Comparison of ENCODE assay signal across 16 cellular contexts in genomic region chr17:44192750-44193149, GRCh38. TPM values are rescaled to one million over a fixed set of nuclear protein-coding genes. Genes with fewer than 3 reads are reported as not detected.
DNase-seq lines count a peak whose midpoint lies in the region; ATAC-seq and TF ChIP-seq lines count a peak whose summit lies in the region.
"Had no signal": no experiment of that assay in that cellular context is flagged by ENCODE, and none has a peak within 500 bp of the region (broad histone marks: within the 10 kb centered on the region; RNA-seq: fewer than 3 reads in every experiment).

No MANE protein-coding gene starts in this region.

- ATAC-seq in naive thymus-derived CD4-positive, alpha-beta T cell, result peak; percentile 22
- ATAC-seq: foreskin keratinocyte had no signal

- intact Hi-C loops in naive thymus-derived CD4-positive, alpha-beta T cell (cut with micrococcal nuclease), result no loop called here
- intact Hi-C loops in OCI-LY7 (cut with micrococcal nuclease; ENCODE audit: unreplicated experiment), result no loop called here

- no peaks in the 10 kb centered on the region for H3K27me3 ChIP-seq in naive thymus-derived CD4-positive, alpha-beta T cell (ENCODE audit: control insufficient read depth in 2 of 2, insufficient read depth in 2 of 2, low read length in 2 of 2)
- H3K27me3 ChIP-seq: foreskin keratinocyte, SJSA1, testis had no signal

- no peak for TF ChIP-seq CTCF in brain (conservative IDR thresholded peaks at IDR 0.05)
- no peak for TF ChIP-seq CTCF in OCI-LY7 (conservative IDR thresholded peaks at IDR 0.05; ENCODE audit: low read length)

- H3K27me3 Mint-ChIP-seq in activated naive CD4-positive, alpha-beta T cell treated with anti-CD3 and anti-CD28 coated beads, Interleukin-2, amount 50 U/mL, for 24 hours, result no peaks in the 10 kb centered on the region
- no peaks in the 10 kb centered on the region for H3K27me3 Mint-ChIP-seq in brain
- H3K27me3 Mint-ChIP-seq in naive thymus-derived CD4-positive, alpha-beta T cell, result no peaks in the 10 kb centered on the region
- H3K27me3 Mint-ChIP-seq: naive B cell had no signal

- no peaks in the 10 kb centered on the region for H4K20me1 ChIP-seq in OCI-LY7 (ENCODE audit: insufficient read depth, low read length)

- H3K36me3 Mint-ChIP-seq in activated naive CD4-positive, alpha-beta T cell treated with anti-CD3 and anti-CD28 coated beads, Interleukin-2, amount 50 U/mL, for 24 hours, result peaks cover 5% of the 10 kb centered on the region
- peaks cover 55% of the 10 kb centered on the region for H3K36me3 Mint-ChIP-seq in brain
- H3K36me3 Mint-ChIP-seq in naive thymus-derived CD4-positive, alpha-beta T cell, result peaks cover 0 to 24% (median 6%) of the 10 kb centered on the region in 5 donors

- H3K4me2 ChIP-seq in OCI-LY7 (ENCODE audit: low read length), result no peak overlapping the region

- no peak overlapping the region for H3K4me3 ChIP-seq in naive thymus-derived CD4-positive, alpha-beta T cell (ENCODE audit: low read length)
- no peak overlapping the region for H3K4me3 ChIP-seq in urinary bladder (ENCODE audit: low read depth, low read length)
- H3K4me3 ChIP-seq in OCI-LY7 (ENCODE audit: low read depth, low read length, poor library complexity, severe bottlenecking), result no peak overlapping the region
- H3K4me3 ChIP-seq: K562, SJSA1, testis had no signal

- no peak overlapping the region for H3K27ac ChIP-seq in naive thymus-derived CD4-positive, alpha-beta T cell (ENCODE audit: low read depth, low read length)
- peak overlapping the region; percentile 3 for H3K27ac ChIP-seq in urinary bladder (ENCODE audit: low read depth)
- no peak overlapping the region for H3K27ac ChIP-seq in OCI-LY7 (ENCODE audit: low read depth, low read length, poor library complexity, severe bottlenecking)
- H3K27ac ChIP-seq: foreskin keratinocyte, SJSA1, testis had no signal

- H3K27ac Mint-ChIP-seq in activated naive CD4-positive, alpha-beta T cell treated with anti-CD3 and anti-CD28 coated beads, Interleukin-2, amount 50 U/mL, for 24 hours, result peak overlapping the region; percentile 46
- H3K27ac Mint-ChIP-seq in brain, result peak overlapping the region in 4 of 5 experiments; percentile 20 to 97 (median 73)
- H3K27ac Mint-ChIP-seq in naive thymus-derived CD4-positive, alpha-beta T cell, result peak overlapping the region in 3 of 9 donors; percentile 31 to 63 (median 32)

- H3K4me1 Mint-ChIP-seq in activated naive CD4-positive, alpha-beta T cell treated with anti-CD3 and anti-CD28 coated beads, Interleukin-2, amount 50 U/mL, for 24 hours, result peaks cover 30% of the 10 kb centered on the region
- peaks cover 53% of the 10 kb centered on the region for H3K4me1 Mint-ChIP-seq in brain
- H3K4me1 Mint-ChIP-seq in naive thymus-derived CD4-positive, alpha-beta T cell, result peaks cover 24 to 33% (median 27%) of the 10 kb centered on the region in 7 donors

- peaks cover 0 to 75% (median 18%) of the 10 kb centered on the region in 3 experiments for H3K36me3 ChIP-seq in naive thymus-derived CD4-positive, alpha-beta T cell (ENCODE audit: control insufficient read depth in 2 of 3, insufficient read depth in 3 of 3, low read length in 3 of 3)
- H3K36me3 ChIP-seq in urinary bladder (ENCODE audit: insufficient read depth) (peaks cover 3% of the 10 kb centered on the region), OCI-LY7 (ENCODE audit: insufficient read depth, low read length) (peaks cover 80% of the 10 kb centered on the region)

- no TSS peak for BruUV-seq in OCI-LY7 (replicated peaks; lab: Mats Ljungman, UMichigan)

- H3K9me3 Mint-ChIP-seq in activated naive CD4-positive, alpha-beta T cell treated with anti-CD3 and anti-CD28 coated beads, Interleukin-2, amount 50 U/mL, for 24 hours, result no peaks in the 10 kb centered on the region
- no peaks in the 10 kb centered on the region for H3K9me3 Mint-ChIP-seq in brain
- no peaks in the 10 kb centered on the region for H3K9me3 Mint-ChIP-seq in naive thymus-derived CD4-positive, alpha-beta T cell
- H3K9me3 Mint-ChIP-seq: naive B cell had no signal

- no peak overlapping the region for H3K4me3 Mint-ChIP-seq in activated naive CD4-positive, alpha-beta T cell treated with anti-CD3 and anti-CD28 coated beads, Interleukin-2, amount 50 U/mL, for 24 hours
- no peak overlapping the region for H3K4me3 Mint-ChIP-seq in brain
- no peak overlapping the region for H3K4me3 Mint-ChIP-seq in naive thymus-derived CD4-positive, alpha-beta T cell

- no peaks in the 10 kb centered on the region for H3K9me3 ChIP-seq in naive thymus-derived CD4-positive, alpha-beta T cell (ENCODE audit: control insufficient read depth in 2 of 3, low read length in 3 of 3)
- H3K9me3 ChIP-seq in OCI-LY7 (ENCODE audit: low read length), result no peaks in the 10 kb centered on the region
- H3K9me3 ChIP-seq: SJSA1, testis had no signal

- H2AFZ ChIP-seq in OCI-LY7 (ENCODE audit: low read length), result no peak overlapping the region

- H3K9me2 ChIP-seq in OCI-LY7 (ENCODE audit: insufficient read depth, low read length), result no peaks in the 10 kb centered on the region

- WGBS in urinary bladder, result 83% methylated on average over 5 of the region's 5 CpGs

- peaks cover 12 to 21% of the 10 kb centered on the region in 2 donors for H3K4me1 ChIP-seq in naive thymus-derived CD4-positive, alpha-beta T cell (ENCODE audit: control insufficient read depth in 2 of 2, insufficient read depth in 2 of 2, low read length in 2 of 2)
- H3K4me1 ChIP-seq in urinary bladder (ENCODE audit: insufficient read depth), result no peaks in the 10 kb centered on the region
- H3K4me1 ChIP-seq in OCI-LY7 (ENCODE audit: insufficient read depth, low read length, poor library complexity, severe bottlenecking), result peaks cover 10% of the 10 kb centered on the region

- no peak for DNase-seq in activated naive CD4-positive, alpha-beta T cell treated with Interleukin-2 at 50 U/mL for 16 hours
- DNase-seq in naive thymus-derived CD4-positive, alpha-beta T cell, result no peak
- DNase-seq in OCI-LY7 (ENCODE audit: low spot score) (no peak), foreskin melanocyte (no peak), NCI-H524 treated with DMSO at 0.1 percent for 48 hours (lab: John Stamatoyannopoulos, UW) (no peak)
- DNase-seq: aorta, foreskin keratinocyte, naive B cell, NCI-H1694 treated with DMSO at 0.1 percent for 48 hours, testis had no signal

- POLR2A ChIA-PET in naive thymus-derived CD4-positive, alpha-beta T cell (lab: Charles Lee), result interaction anchor here (12.1 kb wide), 1 partner anchor 23 kb away, joined by 319 read pairs; the partner anchor contains the start of gene UBTF
- POLR2A ChIA-PET in OCI-LY7 (lab: Charles Lee), result no interaction called here

- CTCF ChIA-PET in naive thymus-derived CD4-positive, alpha-beta T cell (lab: Charles Lee), result no interaction called here
- CTCF ChIA-PET in OCI-LY7 (lab: Charles Lee; ENCODE audit: unreplicated experiment), result no interaction called here

- peaks cover 13% of the 10 kb centered on the region; the same call in 1 of the 2 replicates for H3K79me2 ChIP-seq in OCI-LY7 (ENCODE audit: insufficient read depth, low read depth, low read length)

RNA-seq across cellular contexts. Expression of gene TMUB2, which starts 6.0 kb away (rescaled TPM):
- 63.5 TPM for polyA plus RNA-seq in brain (ENCODE audit: insufficient read depth, low read depth, low replicate concordance)
- total RNA-seq in naive thymus-derived CD4-positive, alpha-beta T cell, result 10 to 100 TPM; 34.9 to 56.0 (median 41.6) TPM
- polyA plus RNA-seq in naive thymus-derived CD4-positive, alpha-beta T cell, result 10 to 100 TPM; 21.8 to 24.4 TPM
- total RNA-seq in urinary bladder, result 20.2 TPM
- 48.7 TPM for polyA plus RNA-seq in urinary bladder
- 16.0 and 21.3 TPM in 2 replicates for total RNA-seq in OCI-LY7 (2014; rRNA removed; shearing (Covaris generic))
- total RNA-seq in OCI-LY7 (2022), result 21.9 and 25.9 TPM in 2 replicates

RNA-seq across cellular contexts. Expression of gene ATXN7L3, which starts 6.9 kb away (rescaled TPM):
- polyA plus RNA-seq in brain (ENCODE audit: insufficient read depth, low read depth, low replicate concordance) (77.5 TPM), urinary bladder (47.4 TPM)
- 100 to 1,000 TPM in 4 of 5 experiments, 10 to 100 TPM in 1; 93.5 to 130 (median 124) TPM for total RNA-seq in naive thymus-derived CD4-positive, alpha-beta T cell
- polyA plus RNA-seq in naive thymus-derived CD4-positive, alpha-beta T cell, result 10 to 100 TPM; 10.5 to 18.1 TPM
- total RNA-seq in urinary bladder (20.0 TPM), OCI-LY7 (2022) (106 and 107 TPM in 2 replicates)
- total RNA-seq in OCI-LY7 (2014; rRNA removed; shearing (Covaris generic)), result 57.7 and 66.5 TPM in 2 replicates

RNA-seq across cellular contexts. Expression of gene ASB16, which starts 22.2 kb away (rescaled TPM):
- 0.92 TPM for polyA plus RNA-seq in brain (ENCODE audit: insufficient read depth, low read depth, low replicate concordance)
- under 1 TPM in 1 of 5 experiments, not detected in 4; 0.34 TPM for total RNA-seq in naive thymus-derived CD4-positive, alpha-beta T cell
- polyA plus RNA-seq in naive thymus-derived CD4-positive, alpha-beta T cell, result under 1 TPM in 1 of 2 donors, not detected in 1; 0.08 TPM
- total RNA-seq in urinary bladder, result 0.69 TPM
- polyA plus RNA-seq in urinary bladder, result 1.2 TPM
- total RNA-seq in OCI-LY7 (2014; rRNA removed; shearing (Covaris generic)), result 0.44 and 0.57 TPM in 2 replicates
- 0.30 and 1.7 TPM in 2 replicates for total RNA-seq in OCI-LY7 (2022)
- total RNA-seq: foreskin keratinocyte, K562, SJSA1 had no signal
- polyA plus RNA-seq: AG04450, foreskin keratinocyte had no signal

RNA-seq across cellular contexts. Expression of gene UBTF, which starts 26.7 kb away (rescaled TPM):
- polyA plus RNA-seq in brain (ENCODE audit: insufficient read depth, low read depth, low replicate concordance) (112 TPM), urinary bladder (76.9 TPM)
- total RNA-seq in naive thymus-derived CD4-positive, alpha-beta T cell, result 100 to 1,000 TPM; 126 to 303 (median 175) TPM
- polyA plus RNA-seq in naive thymus-derived CD4-positive, alpha-beta T cell, result 10 to 100 TPM; 49.0 to 84.7 TPM
- total RNA-seq in urinary bladder (54.4 TPM), OCI-LY7 (2022) (215 and 228 TPM in 2 replicates)
- total RNA-seq in OCI-LY7 (2014; rRNA removed; shearing (Covaris generic)), result 155 and 257 TPM in 2 replicates

RNA-seq across cellular contexts. Expression of gene HROB, which starts 51.0 kb away (rescaled TPM):
- polyA plus RNA-seq in brain (ENCODE audit: insufficient read depth, low read depth, low replicate concordance) (3.9 TPM), urinary bladder (0.87 TPM)
- total RNA-seq in naive thymus-derived CD4-positive, alpha-beta T cell, result 10 to 100 TPM in 1 of 5 experiments, 1 to 10 TPM in 2, under 1 TPM in 2; 0.76 to 12.3 (median 2.1) TPM
- under 1 TPM; 0.26 to 0.48 TPM for polyA plus RNA-seq in naive thymus-derived CD4-positive, alpha-beta T cell
- total RNA-seq in urinary bladder (1.5 TPM), OCI-LY7 (2022) (24.7 and 27.3 TPM in 2 replicates)
- total RNA-seq in OCI-LY7 (2014; rRNA removed; shearing (Covaris generic)), result 10.9 and 13.3 TPM in 2 replicates
